9 cellular contexts compared by ENCODE assay signal in genomic region chr3:184380210-184380626, GRCh38. TPM values are rescaled to one million over a fixed set of nuclear protein-coding genes. Genes with fewer than 3 reads are reported as not detected.
DNase-seq lines count a peak whose midpoint lies in the region; ATAC-seq, FAIRE-seq and TF ChIP-seq lines count a peak whose summit lies in the region.
"Had no signal": no experiment of that assay in that cellular context is flagged by ENCODE, and none has a peak within 500 bp of the region (broad histone marks: within the 10 kb centered on the region; RNA-seq: fewer than 3 reads in every experiment).

No MANE protein-coding gene starts in this region.

- peaks cover 35 to 42% (median 40%) of the 10 kb centered on the region in 3 donors for H3K4me1 ChIP-seq in skeletal muscle tissue (ENCODE audit: control insufficient read depth in 3 of 3, insufficient read depth in 3 of 3, low read length in 3 of 3)

- FAIRE-seq in GM12892 (lab: Jason Lieb, UNC), result no peak
- FAIRE-seq: endometrium had no signal

- H3K27ac ChIP-seq in skeletal muscle tissue (ENCODE audit: low read depth, low read length), result no peak overlapping the region

- peaks cover 0 to 19% (median 9%) of the 10 kb centered on the region in 3 donors for H3K27me3 ChIP-seq in skeletal muscle tissue (ENCODE audit: control insufficient read depth in 3 of 3, insufficient read depth in 3 of 3, low read length in 3 of 3)

- no peak for ATAC-seq in GM21528 (IDR thresholded peaks at IDR 0.05; ENCODE audit: low FRiP score, unreplicated experiment)
- ATAC-seq in HG02981 (IDR thresholded peaks at IDR 0.05; ENCODE audit: unreplicated experiment), result no peak

- no peaks in the 10 kb centered on the region for H3K9me3 ChIP-seq in skeletal muscle tissue (ENCODE audit: control insufficient read depth in 3 of 3, low read length in 3 of 3)

- peak; percentile 91 for DNase-seq in DMS 273 (lab: John Stamatoyannopoulos, UW; ENCODE audit: unreplicated experiment)
- DNase-seq in NCI-H146 treated with DMSO at 0.1 percent for 48 hours (lab: John Stamatoyannopoulos, UW; ENCODE audit: unreplicated experiment), result peak; percentile 29
- peak; percentile 77 for DNase-seq in astrocyte of the hippocampus (ENCODE audit: low read depth, low spot score)
- DNase-seq in GM12892 (ENCODE audit: insufficient read length), result no peak

- H3K36me3 ChIP-seq in skeletal muscle tissue (ENCODE audit: control insufficient read depth in 3 of 3, insufficient read depth in 3 of 3, low read length in 3 of 3), result peaks cover 3 to 15% (median 4%) of the 10 kb centered on the region in 3 donors

- peak overlapping the region; percentile 69 to 73 (median 72) for H3K9ac ChIP-seq in skeletal muscle tissue (ENCODE audit: low read depth in 1 of 3, low read length in 3 of 3)

- no peak for TF ChIP-seq POLR2A in GM12892 (IDR thresholded peaks at IDR 0.05; ENCODE audit: low read depth, low read length)

- H3K4me3 ChIP-seq in iPS-11a (ENCODE audit: low read depth, low read length) (peak overlapping the region; percentile 47), skeletal muscle tissue (ENCODE audit: low read length in 3 of 3) (peak overlapping the region in 2 of 3 donors; percentile 69 to 73)

RNA-seq across cellular contexts. Expression of gene CHRD, which starts 0.4 kb away (rescaled TPM):
- 14.1 TPM for total RNA-seq in skeletal muscle tissue
- polyA plus RNA-seq in GM12892 (2012; ENCODE audit: missing spikeins), result not detected

RNA-seq across cellular contexts. Expression of gene THPO, which starts 2.2 kb away (rescaled TPM):
- under 0.01 TPM for total RNA-seq in skeletal muscle tissue
- not detected for polyA plus RNA-seq in GM12892 (2012; ENCODE audit: missing spikeins)

RNA-seq across cellular contexts. Expression of gene POLR2H, which starts 18.7 kb away (rescaled TPM):
- 44.4 TPM for total RNA-seq in skeletal muscle tissue
- polyA plus RNA-seq in GM12892 (2012; ENCODE audit: missing spikeins), result 138 TPM

RNA-seq across cellular contexts. Expression of gene CLCN2, which starts 18.8 kb away (rescaled TPM):
- total RNA-seq in skeletal muscle tissue, result 2.6 TPM
- polyA plus RNA-seq in GM12892 (2012; ENCODE audit: missing spikeins), result 1.2 TPM

RNA-seq across cellular contexts. Expression of gene FAM131A, which starts 42.8 kb away (rescaled TPM):
- 9.4 TPM for total RNA-seq in skeletal muscle tissue
- 1.6 TPM for polyA plus RNA-seq in GM12892 (2012; ENCODE audit: missing spikeins)
